ENCODE assay signal across 30 cellular contexts in the genomic region with DNA sequence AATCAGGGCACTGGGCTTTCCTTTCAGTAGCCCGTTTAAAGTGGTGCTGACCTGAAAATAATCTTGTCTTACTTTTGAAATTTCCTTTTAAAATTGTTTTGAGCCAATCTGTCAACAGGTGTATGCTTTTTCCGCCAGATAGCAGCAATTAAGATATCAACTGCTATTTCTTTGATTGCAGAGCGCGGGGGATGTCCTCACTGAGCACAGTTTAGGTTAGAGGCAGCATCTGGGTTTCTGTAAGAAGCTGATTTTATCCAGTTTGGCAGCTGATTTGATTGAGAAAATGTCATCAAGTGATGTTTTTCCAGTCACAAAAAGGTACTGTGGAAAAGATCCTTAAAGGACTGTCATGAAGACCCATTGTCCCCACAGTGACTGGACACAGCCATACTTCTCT.
"Had no signal": no experiment of that assay in that cellular context is flagged by ENCODE, and none has a peak within 500 bp of the region (broad histone marks: within the 10 kb centered on the region; RNA-seq: fewer than 3 reads in every experiment).

No MANE protein-coding gene starts in this region.

- ATAC-seq: activated naive CD4-positive, alpha-beta T cell treated with anti-CD3 and anti-CD28 coated beads, Interleukin-2, amount 50 U/mL, for 72 hours; activated T-cell treated with anti-CD3 and anti-CD28 coated beads, Interleukin-2, amount 50 U/mL, for 72 hours; effector memory CD8-positive, alpha-beta T cell; gastroesophageal sphincter; heart right ventricle; WTC11 had no signal

- H3K27ac ChIP-seq: ascending aorta, breast epithelium, cardiac muscle cell, esophagus squamous epithelium, gastroesophageal sphincter, heart right ventricle had no signal

- H3K4me1 ChIP-seq: ascending aorta, breast epithelium, esophagus squamous epithelium had no signal

- H3K4me3 ChIP-seq: ascending aorta, breast epithelium, cardiac muscle cell, esophagus squamous epithelium, gastroesophageal sphincter, heart right ventricle had no signal

- H3K36me3 ChIP-seq: ascending aorta, breast epithelium, cardiac muscle cell, esophagus squamous epithelium, gastroesophageal sphincter, heart right ventricle had no signal

- H3K27me3 ChIP-seq: ascending aorta, breast epithelium, cardiac muscle cell, esophagus squamous epithelium, gastroesophageal sphincter, heart right ventricle had no signal

- DNase-seq: activated CD4-positive, alpha-beta memory T cell treated with anti-CD3 and anti-CD28 coated beads, Interleukin-2, amount 10 ng/mL, durations not matched to agents 7 days and 5 days; activated CD4-positive, alpha-beta T cell treated with anti-CD3 and anti-CD28 coated beads for 1 hour; activated CD4-positive, alpha-beta T cell treated with anti-CD3 and anti-CD28 coated beads for 4 hours; activated CD4-positive, alpha-beta T cell treated with anti-CD3 and anti-CD28 coated beads, Interleukin-2, amount 10 ng/mL, durations not matched to agents 7 days and 5 days; activated CD4-positive, alpha-beta T cell treated with anti-CD3 and anti-CD28 coated beads, Interleukin-2, amount 50 U/mL, for 4 hours; activated CD8-positive, alpha-beta memory T cell treated with anti-CD3 and anti-CD28 coated beads, Interleukin-2, amount 50 U/mL, for 48 hours; activated gamma-delta T cell; activated naive CD4-positive, alpha-beta T cell; activated naive CD4-positive, alpha-beta T cell treated with anti-CD3 and anti-CD28 coated beads, Interleukin-2, amount 10 ng/mL, durations not matched to agents 7 days and 5 days; activated naive CD8-positive, alpha-beta T cell treated with anti-CD3 and anti-CD28 coated beads, Interleukin-2, amount 10 ng/mL, durations not matched to agents 7 days and 5 days; activated T-cell treated with anti-CD3 and anti-CD28 coated beads for 4 hours; activated T-cell treated with anti-CD3 and anti-CD28 coated beads, Interleukin-2, amount 50 U/mL, for 24 hours; activated T-cell treated with anti-CD3 and anti-CD28 coated beads, Interleukin-2, amount 50 U/mL, for 72 hours; central memory CD4-positive, alpha-beta T cell; cerebellar nuclear complex; cortex of kidney; effector CD4-positive, alpha-beta T cell; effector memory CD8-positive, alpha-beta T cell; erythroblast; esophagus squamous epithelium; foreskin melanocyte; heart right ventricle; hippocampal formation; T-helper 2 cell had no signal

- H3K9me3 ChIP-seq: ascending aorta, esophagus squamous epithelium, gastroesophageal sphincter had no signal
